ENCODE assay signal across 30 cellular contexts in the genomic region with DNA sequence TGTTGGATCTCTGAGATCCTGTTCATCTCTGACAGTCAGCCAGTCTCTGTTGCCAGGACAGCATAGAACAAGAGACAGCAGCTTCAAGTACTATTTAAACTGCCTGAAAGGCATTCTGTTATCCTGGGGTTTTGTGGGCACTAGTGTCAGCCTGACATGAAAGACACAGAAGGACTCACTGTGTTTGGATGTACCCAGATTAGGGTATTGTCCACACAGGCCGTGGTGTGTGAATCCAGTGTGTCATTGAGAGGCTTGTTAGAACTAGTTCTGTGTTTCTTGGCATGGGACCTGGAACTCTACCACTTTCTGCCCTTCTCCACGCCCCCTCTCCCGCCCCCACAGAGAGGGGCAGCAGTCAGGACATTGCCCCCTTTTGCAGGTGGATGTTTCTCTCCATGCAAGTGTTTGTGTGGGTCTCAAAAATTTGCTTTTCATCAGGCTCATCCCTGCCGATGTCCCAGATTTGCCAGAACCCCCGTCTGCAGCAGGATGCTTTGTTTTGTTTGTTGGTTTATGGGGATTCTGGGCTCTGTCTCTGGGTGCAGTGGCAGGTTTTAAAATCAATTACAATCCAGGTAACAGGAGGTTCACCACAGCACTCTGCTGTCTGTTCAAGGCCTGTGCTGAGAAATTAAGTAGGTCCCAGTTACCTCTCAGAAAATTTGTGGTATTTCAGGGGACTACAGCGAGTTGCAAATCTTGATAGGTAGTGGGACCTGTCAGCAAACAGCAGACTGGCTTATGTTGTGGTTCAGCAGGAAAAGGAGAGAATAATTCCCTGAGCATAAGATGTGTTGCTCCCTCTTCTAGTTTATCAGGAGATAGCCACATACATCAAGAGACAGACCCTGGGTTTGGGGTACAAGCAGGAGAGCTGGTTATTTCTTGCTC.
DNase-seq lines count a peak whose midpoint lies in the region; ATAC-seq and TF ChIP-seq lines count a peak whose summit lies in the region.
"Had no signal": no experiment of that assay in that cellular context is flagged by ENCODE, and none has a peak within 500 bp of the region (broad histone marks: within the 10 kb centered on the region; RNA-seq: fewer than 3 reads in every experiment).

No MANE protein-coding gene starts in this region.

- H3K27me3 ChIP-seq in thyroid gland, result no peaks in the 10 kb centered on the region
- H3K27me3 ChIP-seq: body of pancreas, vagina had no signal

- DNase-seq in stimulated activated naive CD8-positive, alpha-beta T cell treated with anti-CD3 and anti-CD28 coated beads, Interleukin-15, amount 100 ng/mL, for 72 hours, result no peak
- DNase-seq in stimulated activated naive CD8-positive, alpha-beta T cell treated with anti-CD3 and anti-CD28 coated beads, Interleukin-15, Interleukin-2, amounts not matched to agents 100 U/mL and 50 U/mL, for 24 hours, result no peak
- no peak for DNase-seq in epithelial cell of prostate (ENCODE audit: low read depth, low spot score)
- peak; percentile 7 to 23 for DNase-seq in thyroid gland
- DNase-seq in SIG-M5 (lab: John Stamatoyannopoulos, UW), result no peak
- DNase-seq: activated B cell treated with CpG ODN at 0.5 μM for 24 hours; activated CD4-positive, alpha-beta T cell treated with anti-CD3 and anti-CD28 coated beads, Interleukin-2, amount 50 U/mL, for 48 hours; activated gamma-delta T cell; activated T-cell treated with anti-CD3 and anti-CD28 coated beads for 4 hours; body of pancreas; Caco-2; DMS79 treated with DMSO at 0.1 percent for 48 hours; effector memory CD4-positive, alpha-beta T cell; GOT3; lower lobe of right lung; NCI-H510A; NK-92 treated with Interleukin-12 subunit alpha and Interleukin-12 subunit beta, amount 100 ng/mL, for 24 hours; PC-3; stimulated activated CD4-positive, alpha-beta T cell treated with anti-CD3 and anti-CD28 coated beads, Interleukin-12 subunit alpha, Interleukin-12 subunit beta, amount 100 ng/mL, for 4 hours; stimulated activated naive CD4-positive, alpha-beta T cell treated with Interleukin-2 at 50 U/mL for 16 hours; T1000 had no signal

- WGBS in thyroid gland, 2 donors, result 62 to 66% methylated on average over 6 of the region's 6 CpGs

- H3K4me3 Mint-ChIP-seq in stimulated activated naive CD8-positive, alpha-beta T cell treated with anti-CD3 and anti-CD28 coated beads, Interleukin-15, amount 100 ng/mL, for 72 hours, result no peak overlapping the region
- H3K4me3 Mint-ChIP-seq in activated T-helper 17 cell treated with anti-CD3 and anti-CD28 coated beads, Interleukin-2, amount 50 U/mL, for 72 hours, result no peak overlapping the region
- H3K4me3 Mint-ChIP-seq: activated B cell treated with CpG ODN at 0.5 μM for 24 hours had no signal

- no peaks in the 10 kb centered on the region for H3K9me3 Mint-ChIP-seq in stimulated activated naive CD8-positive, alpha-beta T cell treated with anti-CD3 and anti-CD28 coated beads, Interleukin-15, amount 100 ng/mL, for 72 hours
- H3K9me3 Mint-ChIP-seq in activated T-helper 17 cell treated with anti-CD3 and anti-CD28 coated beads, Interleukin-2, amount 50 U/mL, for 72 hours, result no peaks in the 10 kb centered on the region
- H3K9me3 Mint-ChIP-seq: activated B cell treated with CpG ODN at 0.5 μM for 24 hours had no signal

- intact Hi-C loops in thyroid gland (cut with DNase I), result no loop called here

- H3K36me3 Mint-ChIP-seq in activated T-helper 17 cell treated with anti-CD3 and anti-CD28 coated beads, Interleukin-2, amount 50 U/mL, for 72 hours (ENCODE audit: low read depth), result peaks cover 64% of the 10 kb centered on the region

- peaks cover 9% of the 10 kb centered on the region for H3K4me1 Mint-ChIP-seq in stimulated activated naive CD8-positive, alpha-beta T cell treated with anti-CD3 and anti-CD28 coated beads, Interleukin-15, amount 100 ng/mL, for 72 hours
- peaks cover 17% of the 10 kb centered on the region for H3K4me1 Mint-ChIP-seq in activated T-helper 17 cell treated with anti-CD3 and anti-CD28 coated beads, Interleukin-2, amount 50 U/mL, for 72 hours

- no peaks in the 10 kb centered on the region for H3K36me3 ChIP-seq in thyroid gland
- H3K36me3 ChIP-seq: lower lobe of right lung, thoracic aorta, vagina had no signal

- no peaks in the 10 kb centered on the region for H3K27me3 Mint-ChIP-seq in stimulated activated naive CD8-positive, alpha-beta T cell treated with anti-CD3 and anti-CD28 coated beads, Interleukin-15, amount 100 ng/mL, for 72 hours
- H3K27me3 Mint-ChIP-seq in activated T-helper 17 cell treated with anti-CD3 and anti-CD28 coated beads, Interleukin-2, amount 50 U/mL, for 72 hours, result no peaks in the 10 kb centered on the region
- H3K27me3 Mint-ChIP-seq: activated B cell treated with CpG ODN at 0.5 μM for 24 hours had no signal

- no peaks in the 10 kb centered on the region for H3K9me3 ChIP-seq in thyroid gland
- H3K9me3 ChIP-seq: body of pancreas, Caco-2, lower lobe of right lung, thoracic aorta, vagina had no signal

- peak overlapping the region; percentile 33 to 87 for H3K27ac Mint-ChIP-seq in stimulated activated naive CD8-positive, alpha-beta T cell treated with anti-CD3 and anti-CD28 coated beads, Interleukin-15, amount 100 ng/mL, for 72 hours
- peak overlapping the region; percentile 38 for H3K27ac Mint-ChIP-seq in activated T-helper 17 cell treated with anti-CD3 and anti-CD28 coated beads, Interleukin-2, amount 50 U/mL, for 72 hours
- H3K27ac Mint-ChIP-seq: activated B cell treated with CpG ODN at 0.5 μM for 24 hours had no signal

- no peak for TF ChIP-seq CTCF in thyroid gland (IDR thresholded peaks at IDR 0.05)

- H3K27ac ChIP-seq in epithelial cell of prostate (peak overlapping the region; percentile 12), thyroid gland (no peak overlapping the region)
- H3K27ac ChIP-seq: body of pancreas, C4-2B, HL-60, lower lobe of right lung, thoracic aorta, vagina had no signal

- H3K4me1 ChIP-seq in thyroid gland, result peaks cover 0 to 21% of the 10 kb centered on the region in 2 donors
- H3K4me1 ChIP-seq: body of pancreas, lower lobe of right lung, vagina had no signal

- TF ChIP-seq POLR2A in thyroid gland (IDR thresholded peaks at IDR 0.05), result no peak

- no peak for ATAC-seq in stimulated activated naive CD8-positive, alpha-beta T cell treated with anti-CD3 and anti-CD28 coated beads, Interleukin-15, amount 100 ng/mL, for 72 hours
- ATAC-seq in stimulated activated naive CD8-positive, alpha-beta T cell treated with anti-CD3 and anti-CD28 coated beads, Interleukin-15, Interleukin-2, amounts not matched to agents 100 U/mL and 50 U/mL, for 24 hours, result no peak
- no peak for ATAC-seq in activated T-helper 17 cell treated with anti-CD3 and anti-CD28 coated beads, Interleukin-2, amount 50 U/mL, for 72 hours (replicated peaks)
- ATAC-seq in HG03108 (IDR thresholded peaks at IDR 0.05; ENCODE audit: unreplicated experiment), result no peak
- ATAC-seq in GM18861 (IDR thresholded peaks at IDR 0.05; ENCODE audit: unreplicated experiment), result no peak
- ATAC-seq: body of pancreas, lower lobe of right lung, PC-3, Right ventricle myocardium inferior, sciatic nerve had no signal

- H3K4me3 ChIP-seq in thyroid gland (replicated peaks in 1 of 3), result no peak overlapping the region
- H3K4me3 ChIP-seq: body of pancreas, lower lobe of right lung, thoracic aorta, vagina had no signal

Comparison
In these comparisons a context has a peak if more than half of its experiments do, and no peak if none do; other contexts are left out.
1. DNase-seq: peak in thyroid gland (2 of 2); none in stimulated activated naive CD8-positive, alpha-beta T cell treated with anti-CD3 and anti-CD28 coated beads, Interleukin-15, amount 100 ng/mL, for 72 hours (0 of 2), stimulated activated naive CD8-positive, alpha-beta T cell treated with anti-CD3 and anti-CD28 coated beads, Interleukin-15, Interleukin-2, amounts not matched to agents 100 U/mL and 50 U/mL, for 24 hours (single experiment), epithelial cell of prostate (single experiment) and SIG-M5 (single experiment).